Comparison of ENCODE assay signal across 8 cellular contexts in genomic region chr5:132063090-132063911, GRCh38. TPM values are rescaled to one million over a fixed set of nuclear protein-coding genes. Genes with fewer than 3 reads are reported as not detected.
DNase-seq lines count a peak whose midpoint lies in the region; ATAC-seq lines count a peak whose summit lies in the region.

No MANE protein-coding gene starts in this region.

- H3K27me3 ChIP-seq in mesenchymal stem cell (ENCODE audit: control insufficient read depth in 1 of 2, insufficient read depth in 1 of 2, low read length in 2 of 2) = peaks cover 0 to 3% of the 10 kb centered on the region in 2 experiments

- no peak overlapping the region for H2BK5ac ChIP-seq in mesenchymal stem cell (ENCODE audit: low read depth, low read length, poor library complexity, severe bottlenecking)

- H2BK15ac ChIP-seq in mesenchymal stem cell (ENCODE audit: low read depth, poor library complexity, severe bottlenecking) = no peak overlapping the region

- H3K18ac ChIP-seq in mesenchymal stem cell (ENCODE audit: low read depth in 1 of 2, low read length in 2 of 2) = no peak overlapping the region

- no peak overlapping the region for H3K4me3 ChIP-seq in mesenchymal stem cell (ENCODE audit: insufficient read depth in 1 of 2, low read depth in 1 of 2, low read length in 2 of 2)

- peak; percentile 39 for DNase-seq in NCI-H2029 (lab: John Stamatoyannopoulos, UW)
- DNase-seq in NCI-H2029 treated with DMSO at 0.1 percent for 48 hours (lab: John Stamatoyannopoulos, UW) = no peak
- DNase-seq in NCI-H526 (lab: John Stamatoyannopoulos, UW) = peak; percentile 1 to 67
- DNase-seq in activated CD4-positive, alpha-beta T cell treated with anti-CD3 and anti-CD28 coated beads, Interleukin-2, amount 50 U/mL, for 4 hours = peak; percentile 77 to 82
- DNase-seq in effector CD4-positive, alpha-beta T cell = peak; percentile 74
- peak; percentile 65 for DNase-seq in mesenchymal stem cell
- peak; percentile 67 to 69 for DNase-seq in stimulated activated CD8-positive, alpha-beta memory T cell treated with anti-CD3 and anti-CD28 coated beads, Interleukin-4, amount 100 ng/mL, for 1 hour (ENCODE audit: low read depth in 2 of 2, low spot score in 1 of 2)

- H3K79me1 ChIP-seq in mesenchymal stem cell (replicated peaks; ENCODE audit: low read length, poor library complexity, severe bottlenecking) = no peaks in the 10 kb centered on the region

- H3K36me3 ChIP-seq in mesenchymal stem cell (ENCODE audit: control insufficient read depth in 1 of 2, insufficient read depth in 2 of 2, low read depth in 1 of 2, low read length in 2 of 2) = no peaks in the 10 kb centered on the region

- no peak overlapping the region for H4K91ac ChIP-seq in mesenchymal stem cell (ENCODE audit: low read length)

- H3K4ac ChIP-seq in mesenchymal stem cell (ENCODE audit: low read depth in 1 of 2, low read length in 2 of 2) = no peak overlapping the region

- no peaks in the 10 kb centered on the region for H3K9me3 ChIP-seq in mesenchymal stem cell (ENCODE audit: control insufficient read depth, low read length)

- H3K4me2 ChIP-seq in mesenchymal stem cell (ENCODE audit: low read length, poor library complexity, severe bottlenecking) = no peak overlapping the region

- no peak overlapping the region for H2BK12ac ChIP-seq in mesenchymal stem cell (ENCODE audit: low read length in 2 of 2)

- H3K4me1 ChIP-seq in mesenchymal stem cell (ENCODE audit: control insufficient read depth, insufficient read depth, low read depth, low read length) = peaks cover 4% of the 10 kb centered on the region

- no peak overlapping the region for H2AFZ ChIP-seq in mesenchymal stem cell (ENCODE audit: low read depth, low read length)

- H2AK5ac ChIP-seq in mesenchymal stem cell (ENCODE audit: low read length, severe bottlenecking) = no peak overlapping the region

- peak; percentile 52 for ATAC-seq in HG02610 (IDR thresholded peaks at IDR 0.05; ENCODE audit: unreplicated experiment)

- no peak overlapping the region for H2BK120ac ChIP-seq in mesenchymal stem cell (ENCODE audit: low read depth, low read length)

- no peak overlapping the region for H3K27ac ChIP-seq in mesenchymal stem cell (ENCODE audit: low read length, poor library complexity, severe bottlenecking)

- H4K8ac ChIP-seq in mesenchymal stem cell (ENCODE audit: low read length) = no peak overlapping the region

- peak overlapping the region; percentile 10 for H3K9ac ChIP-seq in mesenchymal stem cell (ENCODE audit: low read length)

- H3K23ac ChIP-seq in mesenchymal stem cell (ENCODE audit: low read length in 2 of 2) = no peak overlapping the region

- H3K14ac ChIP-seq in mesenchymal stem cell (ENCODE audit: low read length in 2 of 2) = no peak overlapping the region

- 39% methylated on average over 9 of the region's 9 CpGs for WGBS in mesenchymal stem cell

RNA-seq across cellular contexts. Expression of gene IL3, which starts 2.8 kb away (rescaled TPM):
- not detected for polyA plus RNA-seq in mesenchymal stem cell (2013, experiment 1 of 2)
- not detected for polyA plus RNA-seq in mesenchymal stem cell (2013, experiment 2 of 2)

RNA-seq across cellular contexts. Expression of gene CSF2, which starts 10.3 kb away (rescaled TPM):
- not detected for polyA plus RNA-seq in mesenchymal stem cell (2013, experiment 1 of 2)
- polyA plus RNA-seq in mesenchymal stem cell (2013, experiment 2 of 2) = not detected

RNA-seq across cellular contexts. Expression of gene ACSL6, which starts 51.8 kb away (rescaled TPM):
- 0.03 TPM for polyA plus RNA-seq in mesenchymal stem cell (2013, experiment 1 of 2)
- not detected for polyA plus RNA-seq in mesenchymal stem cell (2013, experiment 2 of 2)
